In the genomic region with DNA sequence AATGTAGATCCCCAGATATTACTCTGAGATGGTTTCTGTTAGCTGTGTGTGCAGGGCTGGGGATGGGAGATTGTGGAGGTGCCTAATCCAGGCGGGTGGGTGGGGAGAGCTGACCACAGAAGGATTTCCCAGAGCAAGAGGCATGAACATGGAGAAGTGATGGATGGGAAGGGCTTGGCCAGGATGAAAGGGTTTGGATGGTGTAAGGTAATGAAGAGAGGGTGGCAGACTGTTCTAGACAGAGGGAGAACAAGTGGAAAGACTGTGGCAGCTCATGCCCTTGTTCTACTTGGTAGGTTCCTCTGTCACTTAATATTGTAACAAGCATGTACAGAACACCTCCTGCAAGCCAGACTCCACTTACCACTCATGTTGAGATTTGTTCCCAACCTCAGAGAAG, we compare ENCODE assay signal across 19 cellular contexts.
DNase-seq lines count a peak whose midpoint lies in the region; FAIRE-seq and TF ChIP-seq lines count a peak whose summit lies in the region.
"Had no signal": no experiment of that assay in that cellular context is flagged by ENCODE, and none has a peak within 500 bp of the region (broad histone marks: within the 10 kb centered on the region; RNA-seq: fewer than 3 reads in every experiment).

No MANE protein-coding gene starts in this region.

- no peak overlapping the region for H4K8ac ChIP-seq in mesenchymal stem cell (ENCODE audit: low read length)

- H3K4me1 Mint-ChIP-seq in activated T-helper 1 cell treated with anti-CD3 and anti-CD28 coated beads, Interleukin-12 subunit alpha, Interleukin-12 subunit beta, Interleukin-2, Interleukin-4 antibody, amounts not matched to agents 30 ng/mL and 10 ng/mL and 1 ng/mL, durations not matched to agents 14 hours and 24 hours and 36 hours (ENCODE audit: low read depth), result no peaks in the 10 kb centered on the region
- H3K4me1 Mint-ChIP-seq: IgD-negative memory B cell had no signal

- DNase-seq in H54 (ENCODE audit: insufficient read length, low spot score), result no peak
- peak; percentile 59 for DNase-seq in OCI-M1 (lab: John Stamatoyannopoulos, UW)
- DNase-seq in mesenchymal stem cell, result no peak
- DNase-seq in NCI-H345 (lab: John Stamatoyannopoulos, UW), result no peak
- no peak for DNase-seq in activated T-helper 1 cell treated with anti-CD3 and anti-CD28 coated beads, Interleukin-12 subunit alpha, Interleukin-12 subunit beta, Interleukin-2, Interleukin-4 antibody, amounts not matched to agents 30 ng/mL and 10 ng/mL and 1 ng/mL, durations not matched to agents 14 hours and 24 hours and 36 hours (ENCODE audit: low spot score)
- no peak for DNase-seq in activated CD4-positive, alpha-beta T cell treated with anti-CD3 and anti-CD28 coated beads for 1 hour
- DNase-seq: AML-193; Caco-2; CD4-positive, alpha-beta T cell; GM23248; H7 had no signal

- no peak overlapping the region for H3K14ac ChIP-seq in mesenchymal stem cell (ENCODE audit: low read length in 2 of 2)

- no peaks in the 10 kb centered on the region for H3K36me3 ChIP-seq in mesenchymal stem cell (ENCODE audit: control insufficient read depth in 1 of 2, insufficient read depth in 2 of 2, low read depth in 1 of 2, low read length in 2 of 2)

- H3K4ac ChIP-seq in mesenchymal stem cell (ENCODE audit: low read depth in 1 of 2, low read length in 2 of 2), result peak overlapping the region in 1 of 2 experiments; percentile 20

- 94% methylated on average over 1 of the region's 1 CpG for WGBS in mesenchymal stem cell

- H2AK5ac ChIP-seq in mesenchymal stem cell (ENCODE audit: low read length, severe bottlenecking), result no peak overlapping the region

- H3K27me3 ChIP-seq in mesenchymal stem cell (ENCODE audit: control insufficient read depth in 1 of 2, insufficient read depth in 1 of 2, low read length in 2 of 2), result no peaks in the 10 kb centered on the region

- H4K91ac ChIP-seq in mesenchymal stem cell (ENCODE audit: low read length), result peak overlapping the region; percentile 64

- no peak overlapping the region for H3K4me3 ChIP-seq in mesenchymal stem cell (ENCODE audit: insufficient read depth in 1 of 2, low read depth in 1 of 2, low read length in 2 of 2)
- H3K4me3 ChIP-seq: GM23248 had no signal

- H3K18ac ChIP-seq in mesenchymal stem cell (ENCODE audit: low read depth in 1 of 2, low read length in 2 of 2), result peak overlapping the region; percentile 10 to 61

- H3K23ac ChIP-seq in mesenchymal stem cell (ENCODE audit: low read length in 2 of 2), result no peak overlapping the region

- H3K4me2 ChIP-seq in mesenchymal stem cell (ENCODE audit: low read length, poor library complexity, severe bottlenecking), result no peak overlapping the region

- no peak overlapping the region for H2BK5ac ChIP-seq in mesenchymal stem cell (ENCODE audit: low read depth, low read length, poor library complexity, severe bottlenecking)

- H2AFZ ChIP-seq in mesenchymal stem cell (ENCODE audit: low read depth, low read length), result no peak overlapping the region
- H2AFZ ChIP-seq: GM23248 had no signal

- FAIRE-seq in H54 (lab: Jason Lieb, UNC), result peak; percentile 81
- FAIRE-seq: A204.1, D721Med, G401.6, GM12891, GM18507, HepG2 had no signal

- H2BK120ac ChIP-seq in mesenchymal stem cell (ENCODE audit: low read depth, low read length), result no peak overlapping the region

- no peak overlapping the region for H3K27ac Mint-ChIP-seq in activated T-helper 1 cell treated with anti-CD3 and anti-CD28 coated beads, Interleukin-12 subunit alpha, Interleukin-12 subunit beta, Interleukin-2, Interleukin-4 antibody, amounts not matched to agents 30 ng/mL and 10 ng/mL and 1 ng/mL, durations not matched to agents 14 hours and 24 hours and 36 hours
- H3K27ac Mint-ChIP-seq: CD4-positive, alpha-beta T cell; IgD-negative memory B cell had no signal

- H3K9me3 ChIP-seq in mesenchymal stem cell (ENCODE audit: control insufficient read depth, low read length), result no peaks in the 10 kb centered on the region
- H3K9me3 ChIP-seq: Caco-2 had no signal

- no peaks in the 10 kb centered on the region for H3K4me1 ChIP-seq in mesenchymal stem cell (ENCODE audit: control insufficient read depth, insufficient read depth, low read depth, low read length)
- H3K4me1 ChIP-seq: Caco-2 had no signal

- H3K9ac ChIP-seq in mesenchymal stem cell (ENCODE audit: low read length), result no peak overlapping the region
- H3K9ac ChIP-seq: GM23248 had no signal

- H2BK15ac ChIP-seq in mesenchymal stem cell (ENCODE audit: low read depth, poor library complexity, severe bottlenecking), result no peak overlapping the region

- H3K9me3 Mint-ChIP-seq in activated T-helper 1 cell treated with anti-CD3 and anti-CD28 coated beads, Interleukin-12 subunit alpha, Interleukin-12 subunit beta, Interleukin-2, Interleukin-4 antibody, amounts not matched to agents 30 ng/mL and 10 ng/mL and 1 ng/mL, durations not matched to agents 14 hours and 24 hours and 36 hours, result no peaks in the 10 kb centered on the region
- H3K9me3 Mint-ChIP-seq: CD4-positive, alpha-beta T cell had no signal

- no peak overlapping the region for H3K27ac ChIP-seq in mesenchymal stem cell (ENCODE audit: low read length, poor library complexity, severe bottlenecking)
- H3K27ac ChIP-seq: C4-2B, GM23248 had no signal

- H2BK12ac ChIP-seq in mesenchymal stem cell (ENCODE audit: low read length in 2 of 2), result peak overlapping the region; percentile 63 to 65

- intact Hi-C loops in activated T-helper 1 cell treated with anti-CD3 and anti-CD28 coated beads, Interleukin-12 subunit alpha, Interleukin-12 subunit beta, Interleukin-2, Interleukin-4 antibody, amounts not matched to agents 30 ng/mL and 10 ng/mL and 1 ng/mL, durations not matched to agents 14 hours and 24 hours and 36 hours (cut with micrococcal nuclease), result no loop called here

- no peak overlapping the region for H3K4me3 Mint-ChIP-seq in activated T-helper 1 cell treated with anti-CD3 and anti-CD28 coated beads, Interleukin-12 subunit alpha, Interleukin-12 subunit beta, Interleukin-2, Interleukin-4 antibody, amounts not matched to agents 30 ng/mL and 10 ng/mL and 1 ng/mL, durations not matched to agents 14 hours and 24 hours and 36 hours
- H3K4me3 Mint-ChIP-seq: CD4-positive, alpha-beta T cell; IgD-negative memory B cell had no signal

- H3K79me1 ChIP-seq in mesenchymal stem cell (replicated peaks; ENCODE audit: low read length, poor library complexity, severe bottlenecking), result no peaks in the 10 kb centered on the region

- H3K36me3 Mint-ChIP-seq in activated T-helper 1 cell treated with anti-CD3 and anti-CD28 coated beads, Interleukin-12 subunit alpha, Interleukin-12 subunit beta, Interleukin-2, Interleukin-4 antibody, amounts not matched to agents 30 ng/mL and 10 ng/mL and 1 ng/mL, durations not matched to agents 14 hours and 24 hours and 36 hours (ENCODE audit: low read depth), result no peaks in the 10 kb centered on the region
- H3K36me3 Mint-ChIP-seq: IgD-negative memory B cell had no signal

- H3K27me3 Mint-ChIP-seq in activated T-helper 1 cell treated with anti-CD3 and anti-CD28 coated beads, Interleukin-12 subunit alpha, Interleukin-12 subunit beta, Interleukin-2, Interleukin-4 antibody, amounts not matched to agents 30 ng/mL and 10 ng/mL and 1 ng/mL, durations not matched to agents 14 hours and 24 hours and 36 hours (ENCODE audit: insufficient read depth), result no peaks in the 10 kb centered on the region
- H3K27me3 Mint-ChIP-seq: CD4-positive, alpha-beta T cell; IgD-negative memory B cell had no signal

- no peak for TF ChIP-seq POLR2A in H54 (IDR thresholded peaks at IDR 0.05; ENCODE audit: low read depth, low read length)
